In genomic region chr21:32414579-32415358, GRCh38 we compare ENCODE assay signal across 9 cellular contexts. TPM values are rescaled to one million over a fixed set of nuclear protein-coding genes. Genes with fewer than 3 reads are reported as not detected.
A peak's percentile ranks its signal among the peaks of the same experiment; 100 is the strongest.
DNase-seq lines count a peak whose midpoint lies in the region; ATAC-seq, FAIRE-seq and TF ChIP-seq lines count a peak whose summit lies in the region.
"Had no signal": no experiment of that assay in that cellular context is flagged by ENCODE, and none has a peak within 500 bp of the region (broad histone marks: within the 10 kb centered on the region; RNA-seq: fewer than 3 reads in every experiment).

No MANE protein-coding gene starts in this region.

- H3K79me2 ChIP-seq in GM23248 (ENCODE audit: insufficient read depth): no peaks in the 10 kb centered on the region

- no peaks in the 10 kb centered on the region for H3K36me3 ChIP-seq in GM23248 (ENCODE audit: low read depth)
- H3K36me3 ChIP-seq in RWPE2 (ENCODE audit: low read depth): peaks cover 45% of the 10 kb centered on the region
- H3K36me3 ChIP-seq in skeletal muscle satellite cell (ENCODE audit: insufficient read depth, low read length): no peaks in the 10 kb centered on the region

- no peaks in the 10 kb centered on the region for H4K20me1 ChIP-seq in GM23248 (ENCODE audit: insufficient read depth)

- H3K27me3 ChIP-seq in GM23248 (replicated peaks; ENCODE audit: insufficient read depth) (no peaks in the 10 kb centered on the region), RWPE2 (ENCODE audit: insufficient read depth, poor library complexity, severe bottlenecking) (no peaks in the 10 kb centered on the region), skeletal muscle satellite cell (ENCODE audit: control insufficient read depth, insufficient read depth, low read length) (no peaks in the 10 kb centered on the region)

- DNase-seq in GM23248 (peak; percentile 66), RWPE2 (ENCODE audit: low spot score) (no peak), fibroblast of peridontal ligament (ENCODE audit: extremely low read depth) (peak; percentile 78), H54 (ENCODE audit: insufficient read length, low spot score) (no peak), omental fat pad (ENCODE audit: low spot score) (no peak)
- no peak for DNase-seq in activated CD4-positive, alpha-beta T cell treated with anti-CD3 and anti-CD28 coated beads for 4 hours

- no peak for ATAC-seq in RWPE2 (ENCODE audit: low read depth)
- ATAC-seq in HG03139 (IDR thresholded peaks at IDR 0.05; ENCODE audit: unreplicated experiment): no peak
- ATAC-seq in omental fat pad (ENCODE audit: low FRiP score): no peak

- no peak overlapping the region for H2AFZ ChIP-seq in GM23248

- TF ChIP-seq CTCF in RWPE2 (IDR thresholded peaks at IDR 0.05; ENCODE audit: poor library complexity, severe bottlenecking) (peak; percentile 72), omental fat pad (IDR thresholded peaks at IDR 0.05) (no peak)

- no peaks in the 10 kb centered on the region for H3K9me3 ChIP-seq in GM23248 (ENCODE audit: low read depth)
- H3K9me3 ChIP-seq in RWPE2 (ENCODE audit: severe bottlenecking): no peaks in the 10 kb centered on the region
- no peaks in the 10 kb centered on the region for H3K9me3 ChIP-seq in skeletal muscle satellite cell (replicated peaks; ENCODE audit: low read length)

- H3K4me3 ChIP-seq in GM23248: no peak overlapping the region
- H3K4me3 ChIP-seq in RWPE2 (ENCODE audit: severe bottlenecking): peak overlapping the region; percentile 57
- H3K4me3 ChIP-seq in skeletal muscle satellite cell (ENCODE audit: low read length): peak overlapping the region; percentile 89

- no peak for TF ChIP-seq POLR2A in H54 (IDR thresholded peaks at IDR 0.05; ENCODE audit: low read depth, low read length)

- 79% methylated on average over 8 of the region's 8 CpGs for WGBS in GM23248 (ENCODE audit: low coverage in 1 of 2, low lambda C conversion rate in 2 of 2, missing lambda C conversion rate in 2 of 2), 2 experiments

- H3K27ac ChIP-seq in GM23248 (0 out of 2 replicates have a peak overlapping the region, but pooled peaks have one; percentile 7), RWPE2 (ENCODE audit: poor library complexity, severe bottlenecking) (peak overlapping the region; percentile 84)

- no peak overlapping the region for H3K4me2 ChIP-seq in GM23248 (ENCODE audit: unreplicated experiment)
- H3K4me2 ChIP-seq in skeletal muscle satellite cell (ENCODE audit: low read length): peak overlapping the region; percentile 99

- no peaks in the 10 kb centered on the region for H3K9me2 ChIP-seq in GM23248 (ENCODE audit: insufficient read depth)

- no peak for FAIRE-seq in H54 (lab: Jason Lieb, UNC)
- FAIRE-seq: colon had no signal

- H3K4me1 ChIP-seq in GM23248 (ENCODE audit: insufficient read depth): no peaks in the 10 kb centered on the region
- peaks cover 8% of the 10 kb centered on the region for H3K4me1 ChIP-seq in RWPE2 (ENCODE audit: insufficient read depth, poor library complexity, severe bottlenecking)
- H3K4me1 ChIP-seq in skeletal muscle satellite cell (ENCODE audit: control insufficient read depth, insufficient read depth, low read length): peaks cover 40% of the 10 kb centered on the region

- H3F3A ChIP-seq in GM23248 (ENCODE audit: insufficient read depth): peaks cover 17% of the 10 kb centered on the region

- H3K9ac ChIP-seq in GM23248: no peak overlapping the region
- H3K9ac ChIP-seq in skeletal muscle satellite cell (ENCODE audit: low read depth, low read length): peak overlapping the region; percentile 96

- in situ Hi-C loops in GM23248 (cut with MboI): no loop called here

RNA-seq across cellular contexts. Expression of gene EVA1C, which starts 2.3 kb away (rescaled TPM):
- 0.89 and 2.2 TPM in 2 replicates for total RNA-seq in GM23248 (2014; rRNA removed; shearing (Covaris generic))
- 1.3 and 1.9 TPM in 2 replicates for polyA plus RNA-seq in GM23248 (2016; fragmentation: Nextera tagmentation; extraction: Ambion mirVana)
- 5.9 and 7.6 TPM in 2 replicates for total RNA-seq in skeletal muscle satellite cell (2012; rRNA removed)
- total RNA-seq in omental fat pad: 100 to 1,000 TPM in 1 of 4 donors, 10 to 100 TPM in 3; 41.1 to 108 (median 75.9) TPM

RNA-seq across cellular contexts. Expression of gene URB1, which starts 22.0 kb away (rescaled TPM):
- total RNA-seq in GM23248 (2014; rRNA removed; shearing (Covaris generic)): 15.7 and 20.4 TPM in 2 replicates
- 4.6 and 4.9 TPM in 2 replicates for polyA plus RNA-seq in GM23248 (2016; fragmentation: Nextera tagmentation; extraction: Ambion mirVana)
- 29.5 and 34.0 TPM in 2 replicates for total RNA-seq in skeletal muscle satellite cell (2012; rRNA removed)
- total RNA-seq in omental fat pad: 10 to 100 TPM; 17.3 to 48.5 (median 17.4) TPM

Comparison
In these comparisons a context has a peak if more than half of its experiments do, and no peak if none do; other contexts are left out.
1. DNase-seq: peak in GM23248 (single experiment) and fibroblast of peridontal ligament (single experiment); none in RWPE2 (single experiment), H54 (single experiment), activated CD4-positive, alpha-beta T cell treated with anti-CD3 and anti-CD28 coated beads for 4 hours (0 of 2) and omental fat pad (single experiment).
2. RNA of gene EVA1C, which starts 2.3 kb away (total RNA-seq): 41.1 to 108 TPM in omental fat pad; 0.89 to 2.2 TPM in GM23248; every median in the first group is over 10 times any median in the second.